In the genomic region with DNA sequence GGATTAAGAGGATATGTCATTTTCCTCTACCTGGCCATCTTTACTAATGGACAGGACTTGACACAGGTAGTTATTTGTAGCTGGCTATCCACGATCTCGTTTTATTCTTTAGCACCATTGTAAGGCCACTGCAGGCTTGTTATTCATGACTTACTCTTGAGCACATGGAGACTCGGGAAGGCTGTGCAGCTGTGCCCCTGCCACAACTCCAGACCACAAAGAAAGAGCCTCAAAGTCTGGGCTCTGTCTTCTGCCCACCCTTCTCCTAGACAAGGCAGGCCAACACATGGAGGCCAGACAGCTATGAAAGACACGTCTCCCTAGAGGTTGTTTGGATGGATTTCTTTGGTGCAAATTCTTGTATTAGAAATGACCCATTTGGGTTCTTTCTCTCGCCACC, we compare ENCODE assay signal across 16 cellular contexts.
DNase-seq lines count a peak whose midpoint lies in the region; ATAC-seq, FAIRE-seq and TF ChIP-seq lines count a peak whose summit lies in the region.
"Had no signal": no experiment of that assay in that cellular context is flagged by ENCODE, and none has a peak within 500 bp of the region (broad histone marks: within the 10 kb centered on the region; RNA-seq: fewer than 3 reads in every experiment).

No MANE protein-coding gene starts in this region.

- TF ChIP-seq CTCF in K562 (IDR thresholded peaks at IDR 0.05 in 2 of 3, conservative IDR thresholded peaks at IDR 0.05 in 1 of 3; ENCODE audit: insufficient read depth in 2 of 3, low read depth in 1 of 3, low read length in 3 of 3) (no peak), nephron (IDR thresholded peaks at IDR 0.05; ENCODE audit: unreplicated experiment in 3 of 3) (no peak)

- no peak overlapping the region for H3K4me2 ChIP-seq in K562 (ENCODE audit: insufficient read depth, low read length)
- H3K4me2 ChIP-seq: A549 had no signal

- CTCF ChIA-PET in activated CD4-positive, alpha-beta T cell treated with anti-CD3 and anti-CD28 coated beads, Interleukin-2, amount 10 ng/mL, durations not matched to agents 7 days and 5 days (lab: Charles Lee): no interaction called here
- CTCF ChIA-PET in activated CD4-positive, alpha-beta T cell treated with anti-CD3 and anti-CD28 coated beads for 36 hours (lab: Charles Lee): no interaction called here
- CTCF ChIA-PET in K562 (lab: Yijun Ruan, JAX; ENCODE audit: low intra/inter-chr PET ratio): no interaction called here

- no peak for TF ChIP-seq RAD21 in K562 (CRISPR knock-in tag; conservative IDR thresholded peaks at IDR 0.05 in 1 of 2, IDR thresholded peaks at IDR 0.05 in 1 of 2)

- H3K4me1 ChIP-seq in K562 (replicated peaks in 1 of 2; ENCODE audit: control insufficient read depth in 2 of 2, insufficient read depth in 2 of 2, low read length in 2 of 2): no peaks in the 10 kb centered on the region; a peak in 1 of 5 replicates
- H3K4me1 ChIP-seq: A549, BE2C, HAP-1 had no signal

- H3K9me3 Mint-ChIP-seq in activated CD4-positive, alpha-beta T cell treated with anti-CD3 and anti-CD28 coated beads, Interleukin-2, amount 10 ng/mL, durations not matched to agents 7 days and 5 days: no peaks in the 10 kb centered on the region
- no peaks in the 10 kb centered on the region for H3K9me3 Mint-ChIP-seq in activated CD4-positive, alpha-beta T cell treated with anti-CD3 and anti-CD28 coated beads for 36 hours (ENCODE audit: low read depth)
- peaks cover 4% of the 10 kb centered on the region for H3K9me3 Mint-ChIP-seq in nephron

- H3K27ac ChIP-seq in K562 (ENCODE audit: extremely low read depth, low read depth, low read length): no peak overlapping the region
- H3K27ac ChIP-seq: A549, SK-N-MC had no signal

- H4K20me1 ChIP-seq in K562 (replicated peaks; ENCODE audit: control insufficient read depth, insufficient read depth, low read length): no peaks in the 10 kb centered on the region

- no peaks in the 10 kb centered on the region for H3K27me3 Mint-ChIP-seq in activated CD4-positive, alpha-beta T cell treated with anti-CD3 and anti-CD28 coated beads, Interleukin-2, amount 10 ng/mL, durations not matched to agents 7 days and 5 days
- peaks cover 2% of the 10 kb centered on the region for H3K27me3 Mint-ChIP-seq in activated CD4-positive, alpha-beta T cell treated with anti-CD3 and anti-CD28 coated beads for 36 hours
- peaks cover 4% of the 10 kb centered on the region for H3K27me3 Mint-ChIP-seq in nephron (ENCODE audit: low read depth)

- no peak overlapping the region for H3K9ac ChIP-seq in K562 (ENCODE audit: insufficient read depth in 1 of 2, low read depth in 2 of 2, low read length in 2 of 2)

- no peak overlapping the region for H3K4me3 Mint-ChIP-seq in activated CD4-positive, alpha-beta T cell treated with anti-CD3 and anti-CD28 coated beads, Interleukin-2, amount 10 ng/mL, durations not matched to agents 7 days and 5 days
- H3K4me3 Mint-ChIP-seq in activated CD4-positive, alpha-beta T cell treated with anti-CD3 and anti-CD28 coated beads for 36 hours: no peak overlapping the region
- H3K4me3 Mint-ChIP-seq in nephron: no peak overlapping the region

- in situ Hi-C loops in K562 (cut with MboI): no loop called here

- no peaks in the 10 kb centered on the region for H3K9me1 ChIP-seq in K562 (ENCODE audit: control insufficient read depth, insufficient read depth, low read length)

- H3K27me3 ChIP-seq in K562 (ENCODE audit: control insufficient read depth in 2 of 2, insufficient read depth in 2 of 2, low read length in 2 of 2): peaks cover 36 to 50% of the 10 kb centered on the region in 2 experiments
- H3K27me3 ChIP-seq: BE2C had no signal

- no TSS peak for BruUV-seq in K562 (replicated peaks; lab: Mats Ljungman, UMichigan)

- no peaks in the 10 kb centered on the region for H3K4me1 Mint-ChIP-seq in activated CD4-positive, alpha-beta T cell treated with anti-CD3 and anti-CD28 coated beads, Interleukin-2, amount 10 ng/mL, durations not matched to agents 7 days and 5 days
- H3K4me1 Mint-ChIP-seq in activated CD4-positive, alpha-beta T cell treated with anti-CD3 and anti-CD28 coated beads for 36 hours: no peaks in the 10 kb centered on the region
- H3K4me1 Mint-ChIP-seq in nephron: peaks cover 33% of the 10 kb centered on the region

- DNase-seq in activated CD4-positive, alpha-beta T cell treated with anti-CD3 and anti-CD28 coated beads, Interleukin-2, amount 10 ng/mL, durations not matched to agents 7 days and 5 days: no peak
- DNase-seq in activated CD4-positive, alpha-beta T cell treated with anti-CD3 and anti-CD28 coated beads for 36 hours: no peak
- no peak for DNase-seq in K562 (ENCODE audit: extremely low read depth in 1 of 4, low spot score in 3 of 4)
- no peak for DNase-seq in 8988T
- DNase-seq in stimulated activated CD4-positive, alpha-beta T cell treated with anti-CD3 and anti-CD28 coated beads, Interleukin-4, amount 100 ng/mL, for 24 hours: no peak
- DNase-seq: BE2C, NCI-H1436 treated with DMSO at 0.1 percent for 48 hours, NCI-H2171, NCI-H524, SHP77, SW 1271 had no signal

- intact Hi-C loops in activated CD4-positive, alpha-beta T cell treated with anti-CD3 and anti-CD28 coated beads for 36 hours (cut with DNase I, micrococcal nuclease): no loop called here
- intact Hi-C loops in K562 (cut with micrococcal nuclease): no loop called here

- TF ChIP-seq EP300 in K562 (IDR thresholded peaks at IDR 0.05; ENCODE audit: low read length): no peak

- H3K27ac Mint-ChIP-seq in activated CD4-positive, alpha-beta T cell treated with anti-CD3 and anti-CD28 coated beads, Interleukin-2, amount 10 ng/mL, durations not matched to agents 7 days and 5 days: peak overlapping the region; percentile 48
- H3K27ac Mint-ChIP-seq in activated CD4-positive, alpha-beta T cell treated with anti-CD3 and anti-CD28 coated beads for 36 hours: no peak overlapping the region
- peak overlapping the region; percentile 51 to 96 (median 82) for H3K27ac Mint-ChIP-seq in nephron

- TF ChIP-seq POLR2A in K562 (conservative IDR thresholded peaks at IDR 0.05): no peak

- H3K4me3 ChIP-seq in K562: no peak overlapping the region
- H3K4me3 ChIP-seq: A549, HAP-1, SK-N-MC had no signal

- no peak for FAIRE-seq in K562 (lab: Jason Lieb, UNC)
- FAIRE-seq: A549 had no signal

- no peak for ATAC-seq in activated CD4-positive, alpha-beta T cell treated with anti-CD3 and anti-CD28 coated beads for 36 hours
- ATAC-seq in K562 (peak; percentile 27; the same call in 1 of the 3 replicates), HG02973 (IDR thresholded peaks at IDR 0.05; ENCODE audit: unreplicated experiment) (no peak)
- ATAC-seq: A549 had no signal

- no peak overlapping the region for H2AFZ ChIP-seq in K562 (ENCODE audit: low read depth, low read length)

- H3K79me2 ChIP-seq in K562 (ENCODE audit: control insufficient read depth, insufficient read depth, low read length): no peaks in the 10 kb centered on the region

- POLR2A ChIA-PET in activated CD4-positive, alpha-beta T cell treated with anti-CD3 and anti-CD28 coated beads, Interleukin-2, amount 10 ng/mL, durations not matched to agents 7 days and 5 days (lab: Charles Lee): no interaction called here
- POLR2A ChIA-PET in activated CD4-positive, alpha-beta T cell treated with anti-CD3 and anti-CD28 coated beads for 36 hours (lab: Charles Lee): no interaction called here
- POLR2A ChIA-PET in K562 (lab: Yijun Ruan, JAX): interaction anchor here (0.6 to 1.7 kb wide), 7 partner anchors 10 to 1322 kb away, joined by 3 to 4 read pairs (median 3); a partner anchor contains a TSS

- no peaks in the 10 kb centered on the region for H3K36me3 Mint-ChIP-seq in activated CD4-positive, alpha-beta T cell treated with anti-CD3 and anti-CD28 coated beads, Interleukin-2, amount 10 ng/mL, durations not matched to agents 7 days and 5 days (ENCODE audit: low read depth)
- no peaks in the 10 kb centered on the region for H3K36me3 Mint-ChIP-seq in activated CD4-positive, alpha-beta T cell treated with anti-CD3 and anti-CD28 coated beads for 36 hours (ENCODE audit: low read depth)
- no peaks in the 10 kb centered on the region for H3K36me3 Mint-ChIP-seq in nephron (ENCODE audit: low read depth)

- WGBS in K562 (ENCODE audit: insufficient coverage, low coverage, missing lambda C conversion rate): 2% methylated on average over 5 of the region's 5 CpGs

- no peaks in the 10 kb centered on the region for H3K9me3 ChIP-seq in K562 (replicated peaks; ENCODE audit: control insufficient read depth, insufficient read depth, low read depth, low read length)
- H3K9me3 ChIP-seq: A549, BE2C, HAP-1 had no signal

- no peaks in the 10 kb centered on the region for H3K36me3 ChIP-seq in K562 (ENCODE audit: control insufficient read depth, insufficient read depth, low read length)
- H3K36me3 ChIP-seq: BE2C, HAP-1 had no signal

TF ChIP-seq in K562, 482 proteins besides CTCF, POLR2A, EP300 and RAD21 (continues in another document):
- TF ChIP-seq PHB2 (IDR thresholded peaks at IDR 0.05; ENCODE audit: low read depth) (no peak), ZZZ3 (IDR thresholded peaks at IDR 0.05) (no peak)
- TF ChIP-seq, protein P1, sequence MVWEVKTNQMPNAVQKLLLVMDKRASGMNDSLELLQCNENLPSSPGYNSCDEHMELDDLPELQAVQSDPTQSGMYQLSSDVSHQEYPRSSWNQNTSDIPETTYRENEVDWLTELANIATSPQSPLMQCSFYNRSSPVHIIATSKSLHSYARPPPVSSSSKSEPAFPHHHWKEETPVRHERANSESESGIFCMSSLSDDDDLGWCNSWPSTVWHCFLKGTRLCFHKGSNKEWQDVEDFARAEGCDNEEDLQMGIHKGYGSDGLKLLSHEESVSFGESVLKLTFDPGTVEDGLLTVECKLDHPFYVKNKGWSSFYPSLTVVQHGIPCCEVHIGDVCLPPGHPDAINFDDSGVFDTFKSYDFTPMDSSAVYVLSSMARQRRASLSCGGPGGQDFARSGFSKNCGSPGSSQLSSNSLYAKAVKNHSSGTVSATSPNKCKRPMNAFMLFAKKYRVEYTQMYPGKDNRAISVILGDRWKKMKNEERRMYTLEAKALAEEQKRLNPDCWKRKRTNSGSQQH (CRISPR knock-in tag; IDR thresholded peaks at IDR 0.05): no peak
- TF ChIP-seq, protein P2, sequence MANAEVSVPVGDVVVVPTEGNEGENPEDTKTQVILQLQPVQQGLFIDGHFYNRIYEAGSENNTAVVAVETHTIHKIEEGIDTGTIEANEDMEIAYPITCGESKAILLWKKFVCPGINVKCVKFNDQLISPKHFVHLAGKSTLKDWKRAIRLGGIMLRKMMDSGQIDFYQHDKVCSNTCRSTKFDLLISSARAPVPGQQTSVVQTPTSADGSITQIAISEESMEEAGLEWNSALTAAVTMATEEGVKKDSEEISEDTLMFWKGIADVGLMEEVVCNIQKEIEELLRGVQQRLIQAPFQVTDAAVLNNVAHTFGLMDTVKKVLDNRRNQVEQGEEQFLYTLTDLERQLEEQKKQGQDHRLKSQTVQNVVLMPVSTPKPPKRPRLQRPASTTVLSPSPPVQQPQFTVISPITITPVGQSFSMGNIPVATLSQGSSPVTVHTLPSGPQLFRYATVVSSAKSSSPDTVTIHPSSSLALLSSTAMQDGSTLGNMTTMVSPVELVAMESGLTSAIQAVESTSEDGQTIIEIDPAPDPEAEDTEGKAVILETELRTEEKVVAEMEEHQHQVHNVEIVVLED (CRISPR knock-in tag; IDR thresholded peaks at IDR 0.05): no peak
